In the genomic region with DNA sequence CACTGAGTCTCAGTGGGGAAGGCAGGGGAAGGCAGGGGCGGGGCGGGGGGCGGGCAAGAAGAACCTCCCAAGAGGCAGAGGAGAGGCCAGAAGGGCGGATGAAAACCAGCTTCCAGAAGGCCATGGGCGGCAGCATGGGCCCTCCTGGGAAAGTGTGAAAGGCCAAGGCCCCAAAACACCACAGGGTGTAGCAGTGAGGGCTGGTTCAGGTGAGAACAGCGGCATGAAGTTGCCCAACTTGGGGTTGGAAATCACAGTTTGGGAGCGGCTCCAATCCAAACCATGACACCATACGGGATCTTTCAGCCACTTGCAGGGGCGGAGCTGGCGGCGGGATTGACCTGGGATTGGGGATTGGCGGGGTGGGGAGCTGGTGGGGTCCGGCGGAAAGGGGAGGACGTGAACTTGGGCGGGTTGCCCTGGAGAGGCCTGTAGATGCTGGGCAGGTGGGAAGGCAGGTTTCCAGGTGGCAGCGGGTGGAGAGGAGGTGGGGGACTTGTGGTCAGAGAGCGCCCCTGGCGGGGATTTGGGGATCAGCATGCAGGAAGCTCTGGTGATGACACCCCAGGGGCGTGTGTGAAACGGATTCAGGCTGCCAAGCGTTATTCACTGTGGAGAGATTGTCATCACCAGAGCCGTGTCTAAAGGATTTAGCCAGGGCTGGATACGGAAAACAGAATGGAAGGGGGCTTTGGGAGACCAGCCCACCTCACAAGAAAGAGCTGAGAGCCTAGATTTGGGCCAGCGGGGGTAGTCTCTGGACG, we compare ENCODE assay signal across 1 cellular context.
TF ChIP-seq lines count a peak whose summit lies in the region.

No MANE protein-coding gene starts in this region.

TF ChIP-seq in K562, 482 proteins besides CTCF, POLR2A, EP300 and RAD21 (continued from another document):
- TF ChIP-seq, protein P1, sequence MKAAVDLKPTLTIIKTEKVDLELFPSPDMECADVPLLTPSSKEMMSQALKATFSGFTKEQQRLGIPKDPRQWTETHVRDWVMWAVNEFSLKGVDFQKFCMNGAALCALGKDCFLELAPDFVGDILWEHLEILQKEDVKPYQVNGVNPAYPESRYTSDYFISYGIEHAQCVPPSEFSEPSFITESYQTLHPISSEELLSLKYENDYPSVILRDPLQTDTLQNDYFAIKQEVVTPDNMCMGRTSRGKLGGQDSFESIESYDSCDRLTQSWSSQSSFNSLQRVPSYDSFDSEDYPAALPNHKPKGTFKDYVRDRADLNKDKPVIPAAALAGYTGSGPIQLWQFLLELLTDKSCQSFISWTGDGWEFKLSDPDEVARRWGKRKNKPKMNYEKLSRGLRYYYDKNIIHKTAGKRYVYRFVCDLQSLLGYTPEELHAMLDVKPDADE (conservative IDR thresholded peaks at IDR 0.05; ENCODE audit: control insufficient read depth, low read depth, low read length), result no peak
- TF ChIP-seq NONO (IDR thresholded peaks at IDR 0.05; ENCODE audit: low read depth in 2 of 2, low read length in 1 of 2) (no peak), GABPA (tag; conservative IDR thresholded peaks at IDR 0.05; ENCODE audit: low read depth) (no peak), POLR2AphosphoS2 (IDR thresholded peaks at IDR 0.05; ENCODE audit: low read length) (no peak), JUN (IDR thresholded peaks at IDR 0.05; ENCODE audit: borderline replicate concordance, low read depth, low read length) (no peak), JUN (CRISPR knock-in tag; IDR thresholded peaks at IDR 0.05; ENCODE audit: borderline replicate concordance) (no peak), XRCC5 (IDR thresholded peaks at IDR 0.05; ENCODE audit: low read depth, low read length) (no peak), SPI1 (IDR thresholded peaks at IDR 0.05; ENCODE audit: borderline replicate concordance, low read depth, low read length) (no peak), NFXL1 (CRISPR knock-in tag; IDR thresholded peaks at IDR 0.05) (no peak), SRSF7 (optimal IDR thresholded peaks at IDR 0.05; ENCODE audit: low read depth, low read length) (no peak), TCF7L2 (IDR thresholded peaks at IDR 0.05; ENCODE audit: low read depth, low read length) (no peak), ZNF232 (CRISPR knock-in tag; IDR thresholded peaks at IDR 0.05) (no peak), ZNF778 (CRISPR knock-in tag; IDR thresholded peaks at IDR 0.05) (no peak)
- TF ChIP-seq, protein P2, sequence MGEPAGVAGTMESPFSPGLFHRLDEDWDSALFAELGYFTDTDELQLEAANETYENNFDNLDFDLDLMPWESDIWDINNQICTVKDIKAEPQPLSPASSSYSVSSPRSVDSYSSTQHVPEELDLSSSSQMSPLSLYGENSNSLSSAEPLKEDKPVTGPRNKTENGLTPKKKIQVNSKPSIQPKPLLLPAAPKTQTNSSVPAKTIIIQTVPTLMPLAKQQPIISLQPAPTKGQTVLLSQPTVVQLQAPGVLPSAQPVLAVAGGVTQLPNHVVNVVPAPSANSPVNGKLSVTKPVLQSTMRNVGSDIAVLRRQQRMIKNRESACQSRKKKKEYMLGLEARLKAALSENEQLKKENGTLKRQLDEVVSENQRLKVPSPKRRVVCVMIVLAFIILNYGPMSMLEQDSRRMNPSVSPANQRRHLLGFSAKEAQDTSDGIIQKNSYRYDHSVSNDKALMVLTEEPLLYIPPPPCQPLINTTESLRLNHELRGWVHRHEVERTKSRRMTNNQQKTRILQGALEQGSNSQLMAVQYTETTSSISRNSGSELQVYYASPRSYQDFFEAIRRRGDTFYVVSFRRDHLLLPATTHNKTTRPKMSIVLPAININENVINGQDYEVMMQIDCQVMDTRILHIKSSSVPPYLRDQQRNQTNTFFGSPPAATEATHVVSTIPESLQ (CRISPR knock-in tag; IDR thresholded peaks at IDR 0.05), result no peak
